Comparison of ENCODE assay signal across 21 cellular contexts in genomic region chr7:75896803-75897327, GRCh38.
"Had no signal": no experiment of that assay in that cellular context is flagged by ENCODE, and none has a peak within 500 bp of the region (broad histone marks: within the 10 kb centered on the region; RNA-seq: fewer than 3 reads in every experiment).

No MANE protein-coding gene starts in this region.

- FAIRE-seq: K562, RCC 7860 had no signal

- H3K9ac ChIP-seq: KMS-11 had no signal

- H3K27ac ChIP-seq: KMS-11 had no signal

- H3K27me3 Mint-ChIP-seq: IgD-negative memory B cell had no signal

- H3K4me2 ChIP-seq: KMS-11 had no signal

- H3K4me3 ChIP-seq: K562 had no signal

- H3K4me1 Mint-ChIP-seq: IgD-negative memory B cell had no signal

- H3K9me3 Mint-ChIP-seq: IgD-negative memory B cell had no signal

- ATAC-seq: K562, SK-N-SH treated with all-trans-retinoic acid at 6 μM for 48 hours had no signal

- H3K4me3 Mint-ChIP-seq: IgD-negative memory B cell had no signal

- DNase-seq: Kasumi-1, MM.1S, NCI-H1092 treated with DMSO at 0.1 percent for 48 hours, NCI-H1436, NCI-H187, NCI-H2029, NCI-H2081 treated with DMSO at 0.1 percent for 48 hours, NCI-H2171, NCI-H226, NCI-H446, NCI-H510A, NCI-H524 treated with DMSO at 0.1 percent for 48 hours, NCI-H69, NCI-H774, RPMI8226, SHP77 had no signal

- H3K36me3 Mint-ChIP-seq: IgD-negative memory B cell had no signal

- H3K27ac Mint-ChIP-seq: IgD-negative memory B cell had no signal
